Comparison of ENCODE assay signal across 9 cellular contexts in the genomic region with DNA sequence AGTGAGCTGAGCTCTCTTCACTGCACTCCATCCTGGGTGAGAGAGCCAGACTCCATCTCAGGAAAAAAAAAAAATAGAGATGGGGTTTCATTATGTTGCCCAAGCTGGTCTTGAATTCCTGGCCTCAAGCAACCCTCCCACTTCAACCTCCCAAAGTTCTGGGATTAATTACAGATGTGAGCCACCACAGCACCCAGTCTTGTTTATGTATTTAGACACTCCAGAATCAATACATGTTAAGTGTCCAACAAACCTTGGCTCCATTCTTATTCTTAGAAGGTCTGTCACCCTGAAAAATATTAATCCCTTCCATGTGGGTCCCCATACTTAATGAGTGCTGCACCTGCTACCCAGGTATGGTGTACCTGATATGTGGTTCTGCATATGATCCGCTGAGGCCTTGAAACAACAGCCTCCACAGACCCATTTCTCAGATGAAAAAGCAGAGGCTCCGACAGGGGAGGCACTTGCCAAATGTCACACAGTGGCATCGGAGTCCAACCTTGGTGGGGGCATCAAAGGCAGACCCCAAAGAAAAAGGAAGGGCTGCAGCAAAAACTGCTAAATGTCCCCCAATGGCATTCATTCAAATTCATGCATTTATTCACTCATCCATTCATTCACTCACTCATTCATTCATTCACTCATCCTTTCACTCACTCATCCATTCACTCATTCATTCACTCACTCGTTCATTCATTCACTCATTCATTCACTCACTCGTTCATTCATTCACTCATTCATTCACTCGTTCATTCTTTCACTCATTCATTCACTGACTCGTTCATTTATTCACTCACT. TPM values are rescaled to one million over a fixed set of nuclear protein-coding genes. Genes with fewer than 3 reads are reported as not detected.
DNase-seq lines count a peak whose midpoint lies in the region; ATAC-seq, FAIRE-seq and TF ChIP-seq lines count a peak whose summit lies in the region.
"Had no signal": no experiment of that assay in that cellular context is flagged by ENCODE, and none has a peak within 500 bp of the region (broad histone marks: within the 10 kb centered on the region; RNA-seq: fewer than 3 reads in every experiment).

No MANE protein-coding gene starts in this region.

- peaks cover 30% of the 10 kb centered on the region for H3F3A ChIP-seq in GM23248 (ENCODE audit: insufficient read depth)

- CTCF ChIA-PET in naive thymus-derived CD4-positive, alpha-beta T cell (lab: Charles Lee), result interaction anchor here (0.6 kb wide), 1 partner anchor 222 kb away, joined by 3 read pairs; no protein-coding TSS in a partner anchor

- no peaks in the 10 kb centered on the region for H3K27me3 ChIP-seq in GM23248 (replicated peaks; ENCODE audit: insufficient read depth)
- no peaks in the 10 kb centered on the region for H3K27me3 ChIP-seq in astrocyte (ENCODE audit: insufficient read depth, low read length)
- no peaks in the 10 kb centered on the region for H3K27me3 ChIP-seq in naive thymus-derived CD4-positive, alpha-beta T cell (ENCODE audit: control insufficient read depth in 2 of 2, insufficient read depth in 2 of 2, low read length in 2 of 2)

- H3K4me3 Mint-ChIP-seq in CD14-positive monocyte (peak overlapping the region in 1 of 2 donors; percentile 83), astrocyte (ENCODE audit: unreplicated experiment) (no peak overlapping the region)
- peak overlapping the region in 8 of 10 donors; percentile 14 to 88 (median 81) for H3K4me3 Mint-ChIP-seq in naive thymus-derived CD4-positive, alpha-beta T cell

- TF ChIP-seq CTCF in CD14-positive monocyte (IDR thresholded peaks at IDR 0.05) (no peak), astrocyte (IDR thresholded peaks at IDR 0.05; ENCODE audit: insufficient read depth, low read depth, low read length) (no peak)

- no peak for TF ChIP-seq POLR2A in GM18505 (IDR thresholded peaks at IDR 0.05; ENCODE audit: borderline replicate concordance, extremely low read depth, insufficient read depth, insufficient read length)

- H3K36me3 ChIP-seq in GM23248 (ENCODE audit: low read depth) (no peaks in the 10 kb centered on the region; the same call in 1 of the 2 replicates), astrocyte (ENCODE audit: insufficient read depth, low read length) (peaks cover 5% of the 10 kb centered on the region)
- H3K36me3 ChIP-seq in naive thymus-derived CD4-positive, alpha-beta T cell (ENCODE audit: control insufficient read depth in 2 of 3, insufficient read depth in 3 of 3, low read length in 3 of 3), result peaks cover 0 to 24% (median 0%) of the 10 kb centered on the region in 3 experiments

- H3K9me3 Mint-ChIP-seq in CD14-positive monocyte (peaks cover 0 to 4% (median 0%) of the 10 kb centered on the region in 7 donors), astrocyte (ENCODE audit: unreplicated experiment) (no peaks in the 10 kb centered on the region)
- H3K9me3 Mint-ChIP-seq in naive thymus-derived CD4-positive, alpha-beta T cell, result no peaks in the 10 kb centered on the region

- intact Hi-C loops in CD14-positive monocyte (cut with micrococcal nuclease) (loop anchor here in 1 of 2 donors (5.0 kb wide), 1 partner anchor 37 kb away; no protein-coding TSS in a partner anchor), left cardiac atrium (cut with DNase I) (loop anchor here (5.0 to 10.0 kb wide), 2 partner anchors 100 to 217 kb away; no protein-coding TSS in a partner anchor)
- intact Hi-C loops in naive thymus-derived CD4-positive, alpha-beta T cell (cut with micrococcal nuclease), result loop anchor here (1.0 to 2.0 kb wide), 4 partner anchors 16 to 154 kb away; a partner anchor contains a TSS

- H2AFZ ChIP-seq in GM23248 (no peak overlapping the region), astrocyte (ENCODE audit: low read depth, low read length) (no peak overlapping the region)

- H3K9me3 ChIP-seq in GM23248 (ENCODE audit: low read depth) (no peaks in the 10 kb centered on the region), astrocyte (ENCODE audit: insufficient read depth, low read depth, low read length) (no peaks in the 10 kb centered on the region)
- no peaks in the 10 kb centered on the region for H3K9me3 ChIP-seq in naive thymus-derived CD4-positive, alpha-beta T cell (ENCODE audit: control insufficient read depth in 2 of 3, low read length in 3 of 3)

- DNase-seq in CD14-positive monocyte (ENCODE audit: low spot score) (no peak), GM23248 (peak; percentile 76), astrocyte (ENCODE audit: low read depth) (peak; percentile 41), NCI-H2171 treated with DMSO at 0.1 percent for 48 hours (lab: John Stamatoyannopoulos, UW) (no peak), left cardiac atrium (no peak)
- DNase-seq in naive thymus-derived CD4-positive, alpha-beta T cell, result no peak

- WGBS in GM23248 (ENCODE audit: low coverage in 1 of 2, low lambda C conversion rate in 2 of 2, missing lambda C conversion rate in 2 of 2), 2 experiments, result 70 to 71% methylated on average over 7 of the region's 7 CpGs

- H3K27ac Mint-ChIP-seq in CD14-positive monocyte (peak overlapping the region; percentile 81 to 100 (median 90)), astrocyte (ENCODE audit: unreplicated experiment) (no peak overlapping the region)
- peak overlapping the region in 7 of 9 donors; percentile 26 to 91 (median 87) for H3K27ac Mint-ChIP-seq in naive thymus-derived CD4-positive, alpha-beta T cell

- H3K27me3 Mint-ChIP-seq in CD14-positive monocyte (ENCODE audit: low read depth in 3 of 3) (peaks cover 0 to 6% (median 0%) of the 10 kb centered on the region in 3 donors), astrocyte (ENCODE audit: low read depth, unreplicated experiment) (no peaks in the 10 kb centered on the region)
- H3K27me3 Mint-ChIP-seq in naive thymus-derived CD4-positive, alpha-beta T cell, result no peaks in the 10 kb centered on the region

- H4K20me1 ChIP-seq in GM23248 (ENCODE audit: insufficient read depth), result no peaks in the 10 kb centered on the region
- H4K20me1 ChIP-seq in astrocyte (ENCODE audit: insufficient read depth, low read length), result no peaks in the 10 kb centered on the region

- no peak for ATAC-seq in naive thymus-derived CD4-positive, alpha-beta T cell
- no peak for ATAC-seq in GM19324 (IDR thresholded peaks at IDR 0.05; ENCODE audit: low FRiP score, unreplicated experiment)
- ATAC-seq in left cardiac atrium, result no peak
- no peak for ATAC-seq in GM18505 (IDR thresholded peaks at IDR 0.05; ENCODE audit: unreplicated experiment)

- FAIRE-seq in astrocyte (lab: Jason Lieb, UNC), result no peak

- in situ Hi-C loops in GM23248 (cut with MboI), result no loop called here

- peaks cover 46% of the 10 kb centered on the region for H3K4me1 Mint-ChIP-seq in CD14-positive monocyte
- H3K4me1 Mint-ChIP-seq in astrocyte (ENCODE audit: low read depth, unreplicated experiment), result peaks cover 7% of the 10 kb centered on the region
- H3K4me1 Mint-ChIP-seq in naive thymus-derived CD4-positive, alpha-beta T cell, result peaks cover 11 to 30% (median 18%) of the 10 kb centered on the region in 7 donors

- H3K9me2 ChIP-seq in GM23248 (ENCODE audit: insufficient read depth), result no peaks in the 10 kb centered on the region

- H3K4me3 ChIP-seq in GM23248 (no peak overlapping the region), astrocyte (ENCODE audit: insufficient read depth, low read depth, low read length) (no peak overlapping the region)
- H3K4me3 ChIP-seq in naive thymus-derived CD4-positive, alpha-beta T cell (ENCODE audit: low read length), result peak overlapping the region; percentile 40
- H3K4me3 ChIP-seq: lung had no signal

- H3K9ac ChIP-seq in GM23248, result no peak overlapping the region
- H3K9ac ChIP-seq in astrocyte (ENCODE audit: low read length), result no peak overlapping the region

- H3K4me1 ChIP-seq in GM23248 (ENCODE audit: insufficient read depth) (peaks cover 4% of the 10 kb centered on the region; the same call in 1 of the 2 replicates), astrocyte (ENCODE audit: insufficient read depth, low read length) (peaks cover 11% of the 10 kb centered on the region)
- H3K4me1 ChIP-seq in naive thymus-derived CD4-positive, alpha-beta T cell (ENCODE audit: control insufficient read depth in 2 of 2, insufficient read depth in 2 of 2, low read length in 2 of 2), result peaks cover 4 to 14% of the 10 kb centered on the region in 2 donors

- H3K36me3 Mint-ChIP-seq in CD14-positive monocyte (peaks cover 32 to 37% of the 10 kb centered on the region in 2 donors), astrocyte (ENCODE audit: low read depth, unreplicated experiment) (peaks cover 12% of the 10 kb centered on the region)
- H3K36me3 Mint-ChIP-seq in naive thymus-derived CD4-positive, alpha-beta T cell, result peaks cover 0 to 13% (median 0%) of the 10 kb centered on the region in 5 donors

- H3K79me2 ChIP-seq in GM23248 (ENCODE audit: insufficient read depth) (peaks cover 30% of the 10 kb centered on the region), astrocyte (ENCODE audit: insufficient read depth, low read length) (no peaks in the 10 kb centered on the region)

- peak overlapping the region; percentile 98 for H3K27ac ChIP-seq in GM23248
- no peak overlapping the region for H3K27ac ChIP-seq in astrocyte (ENCODE audit: low read depth, low read length)
- no peak overlapping the region for H3K27ac ChIP-seq in naive thymus-derived CD4-positive, alpha-beta T cell (ENCODE audit: low read depth, low read length)

- POLR2A ChIA-PET in naive thymus-derived CD4-positive, alpha-beta T cell (lab: Charles Lee), result no interaction called here

- H3K4me2 ChIP-seq in GM23248 (ENCODE audit: unreplicated experiment), result no peak overlapping the region
- H3K4me2 ChIP-seq in astrocyte (ENCODE audit: low read length), result peak overlapping the region; percentile 75

RNA-seq across cellular contexts. Expression of a gene that starts 16.7 kb away (rescaled TPM):
- 1 to 10 TPM; 5.9 to 9.2 TPM for polyA plus RNA-seq in CD14-positive monocyte
- total RNA-seq in GM23248 (2014; rRNA removed; shearing (Covaris generic)), result 2.0 and 4.2 TPM in 2 replicates
- 19.9 TPM in 2 replicates for polyA plus RNA-seq in GM23248 (2016; fragmentation: Nextera tagmentation; extraction: Ambion mirVana)
- 10.0 TPM in 2 replicates for total RNA-seq in astrocyte
- total RNA-seq in naive thymus-derived CD4-positive, alpha-beta T cell, result 10 to 100 TPM; 12.5 to 28.4 (median 16.5) TPM
- polyA plus RNA-seq in naive thymus-derived CD4-positive, alpha-beta T cell, result 10 to 100 TPM in 1 of 2 donors, 1 to 10 TPM in 1; 3.8 to 14.3 TPM
- total RNA-seq in left cardiac atrium, result 1 to 10 TPM; 6.9 to 8.0 TPM

RNA-seq across cellular contexts. Expression of a gene that starts 23.3 kb away (rescaled TPM):
- polyA plus RNA-seq in CD14-positive monocyte (1 to 10 TPM; 2.1 to 2.4 TPM), GM23248 (2016; fragmentation: Nextera tagmentation; extraction: Ambion mirVana) (1.1 and 1.3 TPM in 2 replicates)
- 11.0 and 11.1 TPM in 2 replicates for total RNA-seq in GM23248 (2014; rRNA removed; shearing (Covaris generic))
- total RNA-seq in astrocyte (12.0 and 12.6 TPM in 2 replicates), left cardiac atrium (10 to 100 TPM; 24.1 to 25.0 TPM)
- 10 to 100 TPM; 10.2 to 17.2 (median 14.4) TPM for total RNA-seq in naive thymus-derived CD4-positive, alpha-beta T cell
- polyA plus RNA-seq in naive thymus-derived CD4-positive, alpha-beta T cell, result 1 to 10 TPM; 2.4 to 6.3 TPM

RNA-seq across cellular contexts. Expression of a gene that starts 52.6 kb away (rescaled TPM):
- polyA plus RNA-seq in CD14-positive monocyte (100 to 1,000 TPM; 138 to 151 TPM), GM23248 (2016; fragmentation: Nextera tagmentation; extraction: Ambion mirVana) (398 and 415 TPM in 2 replicates)
- 306 and 372 TPM in 2 replicates for total RNA-seq in GM23248 (2014; rRNA removed; shearing (Covaris generic))
- total RNA-seq in astrocyte (148 and 157 TPM in 2 replicates), left cardiac atrium (10 to 100 TPM; 25.3 to 35.1 TPM)
- total RNA-seq in naive thymus-derived CD4-positive, alpha-beta T cell, result 10 to 100 TPM; 12.8 to 38.2 (median 32.0) TPM
- 10 to 100 TPM; 22.1 to 33.1 TPM for polyA plus RNA-seq in naive thymus-derived CD4-positive, alpha-beta T cell

Comparison
In these comparisons a context has a peak if more than half of its experiments do, and no peak if none do; other contexts are left out.
1. DNase-seq: peak in GM23248 (single experiment) and astrocyte (single experiment); none in CD14-positive monocyte (single experiment), naive thymus-derived CD4-positive, alpha-beta T cell (0 of 9), NCI-H2171 treated with DMSO at 0.1 percent for 48 hours (single experiment) and left cardiac atrium (single experiment).